ENCODE assay signal across 12 cellular contexts in the genomic region with DNA sequence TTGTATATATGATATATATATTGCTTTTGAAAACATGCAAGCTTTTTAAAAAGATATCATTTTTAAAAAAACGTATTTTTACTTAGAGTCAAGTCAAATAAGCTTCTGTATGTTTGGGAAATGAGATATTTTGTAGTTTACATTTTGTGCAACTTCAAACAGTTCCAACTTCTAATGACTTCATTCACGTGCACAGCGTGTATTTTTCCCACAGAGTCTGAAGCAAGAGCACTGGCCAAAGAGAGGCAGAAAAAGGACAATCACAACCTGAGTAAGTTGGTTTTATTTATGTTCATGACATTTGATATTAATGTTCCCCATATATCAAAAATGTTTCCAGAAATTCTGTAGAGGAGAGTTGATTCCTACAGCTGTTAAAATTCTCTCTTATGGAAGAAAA. TPM values are rescaled to one million over a fixed set of nuclear protein-coding genes. Genes with fewer than 3 reads are reported as not detected.
"Had no signal": no experiment of that assay in that cellular context is flagged by ENCODE, and none has a peak within 500 bp of the region (broad histone marks: within the 10 kb centered on the region; RNA-seq: fewer than 3 reads in every experiment).

No MANE protein-coding gene starts in this region.

- ATAC-seq: GM23338, HCT116 had no signal

- DNase-seq: GM23248, GOT3, H7, H9, HCEC 1CT, HFFc6 had no signal

- FAIRE-seq: H1, H54 had no signal

- H3K4me3 ChIP-seq: GM23248, GM23338, HAP-1 had no signal

- H2AFZ ChIP-seq: GM23248, GM23338 had no signal

- H3K9me3 ChIP-seq: HAP-1 had no signal

- H3K4me2 ChIP-seq: GM23338 had no signal

- H3K27ac ChIP-seq: GM23248 had no signal

- H3K36me3 ChIP-seq: HAP-1 had no signal

- H3K9ac ChIP-seq: GM23248 had no signal

RNA-seq across cellular contexts. Expression of gene SAMMSON, which starts 47.9 kb away (rescaled TPM):
- total RNA-seq: GM23248, GM23338, H1, H4, H7, H9, HFFc6 had no signal
- polyA plus RNA-seq: GM23248, GM23338, H1 had no signal
